In the genomic region with DNA sequence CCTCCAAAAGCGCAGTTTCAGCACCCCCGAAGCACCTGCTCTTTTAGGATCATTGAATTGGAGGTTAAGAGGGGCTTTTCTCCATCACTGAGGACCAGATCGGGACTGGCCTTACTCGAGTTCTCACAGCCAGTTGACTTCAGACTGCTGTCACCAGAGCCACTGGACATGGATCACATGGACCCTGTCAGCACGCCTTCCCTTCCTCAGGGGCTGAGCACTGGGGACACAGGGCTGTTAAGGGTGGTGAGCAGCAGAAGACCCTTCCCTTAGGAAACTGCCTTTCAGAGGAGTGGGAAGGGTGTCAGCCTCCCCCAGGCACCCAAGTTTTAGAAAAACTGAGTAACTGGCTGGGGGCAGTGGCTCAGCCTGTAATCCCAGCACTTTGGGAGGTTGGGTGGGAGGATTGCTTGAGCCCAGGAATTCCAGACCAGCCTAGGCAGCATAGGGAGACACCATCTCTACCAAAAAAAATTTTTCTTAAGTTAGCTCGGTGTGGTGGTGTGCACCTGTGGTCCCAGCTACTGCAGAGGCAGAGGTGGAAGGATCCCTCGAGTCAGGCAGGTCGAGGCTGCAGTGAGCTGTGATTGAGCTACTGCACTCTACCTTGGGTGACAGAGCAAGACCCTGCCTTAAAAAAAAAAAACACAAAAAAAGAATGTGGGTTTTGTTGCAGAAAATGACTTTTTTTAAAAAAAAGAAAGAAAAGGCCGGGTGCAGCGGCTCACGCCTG, we compare ENCODE assay signal across 14 cellular contexts. TPM values are rescaled to one million over a fixed set of nuclear protein-coding genes. Genes with fewer than 3 reads are reported as not detected.
A peak's percentile ranks its signal among the peaks of the same experiment; 100 is the strongest.
DNase-seq lines count a peak whose midpoint lies in the region; ATAC-seq, FAIRE-seq and TF ChIP-seq lines count a peak whose summit lies in the region.
"Had no signal": no experiment of that assay in that cellular context is flagged by ENCODE, and none has a peak within 500 bp of the region (broad histone marks: within the 10 kb centered on the region; RNA-seq: fewer than 3 reads in every experiment).

No MANE protein-coding gene starts in this region.

- H3K27me3 Mint-ChIP-seq in nephron progenitor cell (ENCODE audit: low read depth, poor library complexity): peaks cover 70% of the 10 kb centered on the region

- H3K4me1 ChIP-seq in right atrium auricular region (peaks cover 0 to 46% of the 10 kb centered on the region in 2 donors), GM12878 (ENCODE audit: control insufficient read depth, insufficient read depth, low read length) (peaks cover 57% of the 10 kb centered on the region), body of pancreas (peaks cover 13% of the 10 kb centered on the region)

- intact Hi-C loops in left ventricle myocardium superior (cut with micrococcal nuclease): no loop called here
- intact Hi-C loops in GM12878 (cut with micrococcal nuclease; ENCODE audit: unreplicated experiment): no loop called here
- intact Hi-C loops in body of pancreas (cut with DNase I): no loop called here

- H3K4me3 ChIP-seq in right atrium auricular region: peak overlapping the region in 1 of 2 donors; percentile 56
- no peak overlapping the region for H3K4me3 ChIP-seq in GM12878
- no peak overlapping the region for H3K4me3 ChIP-seq in body of pancreas
- H3K4me3 ChIP-seq: ovary had no signal

- peak overlapping the region; percentile 67 for H3K4me3 Mint-ChIP-seq in nephron progenitor cell

- no peaks in the 10 kb centered on the region for H3K36me3 Mint-ChIP-seq in nephron progenitor cell (ENCODE audit: low read depth)

- POLR2A ChIA-PET in GM12878 (lab: Charles Lee): interaction anchor here (0.6 to 14.3 kb wide), 7 partner anchors 10 to 958 kb away, joined by 3 to 141 read pairs (median 5); no protein-coding TSS in a partner anchor

- FAIRE-seq in GM12878 (lab: Jason Lieb, UNC): no peak

- peaks cover 3% of the 10 kb centered on the region for H3K79me2 ChIP-seq in GM12878 (ENCODE audit: control insufficient read depth, insufficient read depth, low read length)

- no peak for TF ChIP-seq POLR2A in GM12878 (IDR thresholded peaks at IDR 0.05; ENCODE audit: low read depth, low read length)
- no peak for TF ChIP-seq POLR2A in body of pancreas (IDR thresholded peaks at IDR 0.05)

- H4K20me1 ChIP-seq in GM12878 (ENCODE audit: control insufficient read depth, insufficient read depth): no peaks in the 10 kb centered on the region

- TF ChIP-seq CTCF in right atrium auricular region (IDR thresholded peaks at IDR 0.05) (no peak), GM12878 (IDR thresholded peaks at IDR 0.05 in 2 of 3, conservative IDR thresholded peaks at IDR 0.05 in 1 of 3; ENCODE audit: control insufficient read depth in 2 of 3, extremely low read depth in 1 of 3, insufficient read depth in 1 of 3, low read depth in 3 of 3, low read length in 3 of 3) (no peak), nephron progenitor cell (IDR thresholded peaks at IDR 0.05) (no peak), body of pancreas (IDR thresholded peaks at IDR 0.05) (no peak)

- SMC1A ChIA-PET in GM12878 (lab: Charles Lee; ENCODE audit: uncharacterized antibody, unreplicated experiment): interaction anchor here (0.6 to 1.4 kb wide), 4 partner anchors 12 to 35 kb away, joined by 3 to 9 read pairs (median 3); no protein-coding TSS in a partner anchor

- no peaks in the 10 kb centered on the region for H3K9me3 Mint-ChIP-seq in nephron progenitor cell

- H3K27me3 ChIP-seq in right atrium auricular region (no peaks in the 10 kb centered on the region), GM12878 (replicated peaks in 1 of 2; ENCODE audit: control insufficient read depth in 2 of 2, insufficient read depth in 2 of 2, low read length in 1 of 2) (no peaks in the 10 kb centered on the region), body of pancreas (peaks cover 0 to 4% of the 10 kb centered on the region in 2 donors)
- H3K27me3 ChIP-seq: BE2C, ovary had no signal

- DNase-seq in right atrium auricular region (ENCODE audit: low spot score) (no peak), left ventricle myocardium superior (no peak), GM12878 (ENCODE audit: low read depth, low spot score) (no peak), nephron progenitor cell (no peak), NCI-H82 (lab: John Stamatoyannopoulos, UW) (no peak), T1000 (lab: John Stamatoyannopoulos, UW) (no peak), body of pancreas (no peak)
- DNase-seq: aorta; BE2C; ovary; stimulated activated CD4-positive, alpha-beta T cell treated with anti-CD3 and anti-CD28 coated beads, Interleukin-15, amount 100 ng/mL, for 24 hours had no signal

- H3K27ac ChIP-seq in right atrium auricular region (peak overlapping the region; percentile 62 to 79), GM12878 (ENCODE audit: control insufficient read depth, insufficient read depth) (peak overlapping the region; percentile 37; the same call in 1 of the 2 replicates), body of pancreas (peak overlapping the region in 1 of 4 donors; percentile 75)
- H3K27ac ChIP-seq: ovary had no signal

- TF ChIP-seq RAD21 in GM12878 (IDR thresholded peaks at IDR 0.05; ENCODE audit: insufficient read depth, low read depth, low read length): no peak

- H3K27ac Mint-ChIP-seq in nephron progenitor cell: no peak overlapping the region

- no peaks in the 10 kb centered on the region for H3K9me3 ChIP-seq in right atrium auricular region
- H3K9me3 ChIP-seq in GM12878 (replicated peaks; ENCODE audit: control insufficient read depth, insufficient read depth, low read length): no peaks in the 10 kb centered on the region; the same call in 2 of the 3 replicates
- H3K9me3 ChIP-seq in body of pancreas: no peaks in the 10 kb centered on the region
- H3K9me3 ChIP-seq: BE2C, ovary had no signal

- CTCF ChIA-PET in GM12878 (lab: Yijun Ruan, JAX): interaction anchor here (0.7 to 9.0 kb wide), 3 partner anchors 11 to 53 kb away, joined by 3 to 97 read pairs (median 3); no protein-coding TSS in a partner anchor

- no peak for TF ChIP-seq EP300 in GM12878 (IDR thresholded peaks at IDR 0.05; ENCODE audit: borderline replicate concordance in 1 of 2, control insufficient read depth in 1 of 2, low read depth in 2 of 2, low read length in 2 of 2)

- in situ Hi-C loops in GM12878 (cut with MboI): no loop called here

- BruUV-seq in GM12878 (replicated peaks; lab: Mats Ljungman, UMichigan): no TSS peak

- RAD21 ChIA-PET in GM12878 (lab: Charles Lee; ENCODE audit: unreplicated experiment): interaction anchor here (0.7 to 14.6 kb wide), 6 partner anchors 10 to 36 kb away, joined by 3 to 211 read pairs (median 4); no protein-coding TSS in a partner anchor

- 85% methylated on average over 11 of the region's 11 CpGs for WGBS in GM12878 (ENCODE audit: insufficient coverage, insufficient replicate concordance, low lambda C conversion rate, missing lambda C conversion rate)
- WGBS in body of pancreas, 2 donors: 82 to 84% methylated on average over 9 to 11 of the region's 11 CpGs

- 0 out of 2 replicates have a peak overlapping the region, but pooled peaks have one; percentile 7 for H3K9ac ChIP-seq in GM12878 (ENCODE audit: control insufficient read depth, insufficient read depth, low read length)

- H3K36me3 ChIP-seq in right atrium auricular region: no peaks in the 10 kb centered on the region
- no peaks in the 10 kb centered on the region for H3K36me3 ChIP-seq in GM12878 (ENCODE audit: control insufficient read depth in 2 of 2, insufficient read depth in 2 of 2, low read length in 1 of 2)
- H3K36me3 ChIP-seq in body of pancreas (replicated peaks in 1 of 2; ENCODE audit: insufficient read depth in 1 of 2, low read depth in 2 of 2): no peaks in the 10 kb centered on the region
- H3K36me3 ChIP-seq: BE2C, ovary had no signal

- H2AFZ ChIP-seq in GM12878 (ENCODE audit: control insufficient read depth, low read depth, low read length): no peak overlapping the region

- 0 out of 2 replicates have a peak overlapping the region, but pooled peaks have one; percentile 18 for H3K4me2 ChIP-seq in GM12878 (ENCODE audit: control insufficient read depth, insufficient read depth)

- peaks cover 30% of the 10 kb centered on the region for H3K4me1 Mint-ChIP-seq in nephron progenitor cell

- ATAC-seq in left ventricle myocardium superior: no peak
- no peak for ATAC-seq in GM12878
- no peak for ATAC-seq in HG03280 (IDR thresholded peaks at IDR 0.05; ENCODE audit: unreplicated experiment)
- no peak for ATAC-seq in body of pancreas

RNA-seq across cellular contexts. Expression of gene FGR, which starts 0.6 kb away (rescaled TPM):
- total RNA-seq in right atrium auricular region (10 to 100 TPM in 1 of 2 donors, 1 to 10 TPM in 1; 5.7 to 19.8 TPM), left ventricle myocardium superior (4.7 TPM), GM12878 (2014; rRNA removed) (97.3 and 105 TPM in 2 replicates), GM12878 (2014; rRNA removed; fragmentation: Illumina TruSeq; extraction: Trizol) (53.3 and 54.3 TPM in 2 replicates), GM12878 (2021) (80.2 and 83.8 TPM in 2 replicates), body of pancreas (1 to 10 TPM; 3.0 to 5.4 TPM)
- total RNA-seq in GM12878 (2013; cell fraction: nucleolus; rRNA removed): 199 and 205 TPM in 2 replicates
- polyA plus RNA-seq in GM12878 (2011; ENCODE audit: low read depth): 34.5 TPM
- polyA plus RNA-seq in GM12878 (2011; rRNA removed) (129 and 193 TPM in 2 replicates), GM12878 (2014; fragmentation: Illumina TruSeq; extraction: Trizol) (59.5 and 80.8 TPM in 2 replicates), GM12878 (2014; fragmentation: Nextera tagmentation; extraction: Ambion mirVana) (10 to 100 TPM; 10.9 to 13.1 TPM), GM12878 (2014; rRNA removed) (108 and 127 TPM in 2 replicates), GM12878 (2016; fragmentation: Nextera tagmentation; extraction: Ambion mirVana) (10 to 100 TPM; 60.1 to 68.6 TPM)
- 212 and 255 TPM in 2 replicates for polyA plus RNA-seq in GM12878 (2011; cell fraction: cytosol; rRNA removed)
- 826 and 1,005 TPM in 2 replicates for polyA plus RNA-seq in GM12878 (2011; cell fraction: nucleus; rRNA removed)
- 59.3 and 73.9 TPM in 2 replicates for polyA plus RNA-seq in GM12878 (2012)
- 91.0 and 144 TPM in 2 replicates for polyA minus RNA-seq in GM12878 (2011; rRNA and poly(A)+ RNA removed)
- polyA minus RNA-seq in GM12878 (2011; cell fraction: cytosol; rRNA and poly(A)+ RNA removed): 35.3 and 38.5 TPM in 2 replicates
- 102 and 127 TPM in 2 replicates for polyA minus RNA-seq in GM12878 (2011; cell fraction: nucleus; rRNA and poly(A)+ RNA removed)
- total RNA-seq: glomerular endothelial cell, HT1080 had no signal

RNA-seq across cellular contexts. Expression of gene AHDC1, which starts 31.6 kb away (rescaled TPM):
- total RNA-seq in right atrium auricular region (10 to 100 TPM; 23.5 to 35.0 TPM), left ventricle myocardium superior (42.8 TPM), GM12878 (2014; rRNA removed) (1.1 and 2.0 TPM in 2 replicates), GM12878 (2014; rRNA removed; fragmentation: Illumina TruSeq; extraction: Trizol) (0.85 and 1.1 TPM in 2 replicates), GM12878 (2021) (10.6 and 13.0 TPM in 2 replicates), body of pancreas (10 to 100 TPM; 13.5 to 14.2 TPM)
- total RNA-seq in GM12878 (2013; cell fraction: nucleolus; rRNA removed): 19.7 and 22.3 TPM in 2 replicates
- 2.3 TPM for polyA plus RNA-seq in GM12878 (2011; ENCODE audit: low read depth)
- polyA plus RNA-seq in GM12878 (2011; rRNA removed) (1.1 and 1.2 TPM in 2 replicates), GM12878 (2014; fragmentation: Illumina TruSeq; extraction: Trizol) (1.3 and 1.9 TPM in 2 replicates), GM12878 (2014; fragmentation: Nextera tagmentation; extraction: Ambion mirVana) (under 1 TPM; 0.21 to 0.26 TPM), GM12878 (2014; rRNA removed) (5.3 and 7.4 TPM in 2 replicates), GM12878 (2016; fragmentation: Nextera tagmentation; extraction: Ambion mirVana) (1 to 10 TPM; 1.4 to 2.0 TPM)
- polyA plus RNA-seq in GM12878 (2011; cell fraction: cytosol; rRNA removed): 1.3 and 1.6 TPM in 2 replicates
- polyA plus RNA-seq in GM12878 (2011; cell fraction: nucleus; rRNA removed): 7.1 and 10.9 TPM in 2 replicates
- polyA plus RNA-seq in GM12878 (2012): 4.1 and 6.0 TPM in 2 replicates
- polyA minus RNA-seq in GM12878 (2011; rRNA and poly(A)+ RNA removed): 2.3 and 2.4 TPM in 2 replicates
- 2.8 and 4.8 TPM in 2 replicates for polyA minus RNA-seq in GM12878 (2011; cell fraction: cytosol; rRNA and poly(A)+ RNA removed)
- polyA minus RNA-seq in GM12878 (2011; cell fraction: nucleus; rRNA and poly(A)+ RNA removed): 3.5 and 4.5 TPM in 2 replicates

RNA-seq across cellular contexts. Expression of gene IFI6, which starts 36.4 kb away (rescaled TPM):
- total RNA-seq in right atrium auricular region (10 to 100 TPM; 40.2 to 43.3 TPM), left ventricle myocardium superior (34.5 TPM), GM12878 (2014; rRNA removed) (79.4 and 89.5 TPM in 2 replicates), GM12878 (2014; rRNA removed; fragmentation: Illumina TruSeq; extraction: Trizol) (30.1 and 35.1 TPM in 2 replicates), GM12878 (2021) (70.3 and 81.4 TPM in 2 replicates), body of pancreas (10 to 100 TPM; 54.0 to 58.0 TPM)
- 20.9 and 21.2 TPM in 2 replicates for total RNA-seq in GM12878 (2013; cell fraction: nucleolus; rRNA removed)
- 41.1 TPM for polyA plus RNA-seq in GM12878 (2011; ENCODE audit: low read depth)
- polyA plus RNA-seq in GM12878 (2011; rRNA removed) (81.1 and 113 TPM in 2 replicates), GM12878 (2014; fragmentation: Illumina TruSeq; extraction: Trizol) (36.6 and 41.3 TPM in 2 replicates), GM12878 (2014; fragmentation: Nextera tagmentation; extraction: Ambion mirVana) (10 to 100 TPM in 1 of 2 experiments, 1 to 10 TPM in 1; 5.6 to 21.0 TPM), GM12878 (2014; rRNA removed) (63.9 and 67.7 TPM in 2 replicates), GM12878 (2016; fragmentation: Nextera tagmentation; extraction: Ambion mirVana) (100 to 1,000 TPM in 1 of 2 experiments, 10 to 100 TPM in 1; 97.0 to 123 TPM)
- 134 and 138 TPM in 2 replicates for polyA plus RNA-seq in GM12878 (2011; cell fraction: cytosol; rRNA removed)
- 40.8 and 41.8 TPM in 2 replicates for polyA plus RNA-seq in GM12878 (2011; cell fraction: nucleus; rRNA removed)
- polyA plus RNA-seq in GM12878 (2012): 76.1 and 123 TPM in 2 replicates
- polyA minus RNA-seq in GM12878 (2011; rRNA and poly(A)+ RNA removed): 19.2 and 36.0 TPM in 2 replicates
- polyA minus RNA-seq in GM12878 (2011; cell fraction: cytosol; rRNA and poly(A)+ RNA removed): 26.6 and 31.1 TPM in 2 replicates
- 6.8 and 7.5 TPM in 2 replicates for polyA minus RNA-seq in GM12878 (2011; cell fraction: nucleus; rRNA and poly(A)+ RNA removed)
